14 cellular contexts compared by ENCODE assay signal in the genomic region with DNA sequence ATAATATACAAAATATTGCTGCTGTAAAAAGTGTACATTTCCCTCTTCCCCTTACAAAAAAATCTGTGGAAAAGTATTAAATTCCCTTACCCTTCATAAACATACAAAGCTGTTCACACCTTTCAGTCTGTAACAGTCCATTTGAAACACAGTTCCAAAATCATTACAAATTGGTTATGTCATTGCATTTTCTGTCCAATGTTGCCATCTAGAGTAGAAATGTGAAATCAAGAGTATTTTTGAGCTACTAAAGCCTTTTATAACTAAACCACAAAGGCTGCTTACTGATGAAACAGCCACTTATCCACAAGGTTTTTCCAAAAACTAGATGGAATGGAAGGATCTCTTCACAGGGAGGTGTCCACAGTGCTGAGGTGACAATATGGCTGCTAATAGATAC.
A peak's percentile ranks its signal among the peaks of the same experiment; 100 is the strongest.
DNase-seq lines count a peak whose midpoint lies in the region; ATAC-seq, FAIRE-seq and TF ChIP-seq lines count a peak whose summit lies in the region.
"Had no signal": no experiment of that assay in that cellular context is flagged by ENCODE, and none has a peak within 500 bp of the region (broad histone marks: within the 10 kb centered on the region; RNA-seq: fewer than 3 reads in every experiment).

No MANE protein-coding gene starts in this region.

- no peak for TF ChIP-seq POLR2A in gastroesophageal sphincter (IDR thresholded peaks at IDR 0.05)

- H3K9ac ChIP-seq in OCI-LY3 (ENCODE audit: low read length): no peak overlapping the region

- H3K4me1 ChIP-seq in OCI-LY3 (ENCODE audit: low read length) (no peaks in the 10 kb centered on the region), gastroesophageal sphincter (no peaks in the 10 kb centered on the region)
- H3K4me1 ChIP-seq: left lung had no signal

- peak; percentile 14 for FAIRE-seq in GM19239 (lab: Jason Lieb, UNC)
- FAIRE-seq: colon had no signal

- H3K27me3 ChIP-seq in OCI-LY3 (ENCODE audit: low read depth, low read length) (no peaks in the 10 kb centered on the region), gastroesophageal sphincter (no peaks in the 10 kb centered on the region)
- H3K27me3 ChIP-seq: left lung had no signal

- H3K79me2 ChIP-seq in OCI-LY3 (ENCODE audit: low read length): no peaks in the 10 kb centered on the region

- no peak overlapping the region for H2AFZ ChIP-seq in OCI-LY3 (ENCODE audit: low read depth, low read length)

- DNase-seq in ACHN: peak; percentile 17
- DNase-seq in GM19239 (ENCODE audit: insufficient read length, low spot score): no peak
- DNase-seq in globus pallidus (ENCODE audit: low spot score): peak; percentile 20
- no peak for DNase-seq in NCI-H146 treated with DMSO at 0.1 percent for 48 hours (lab: John Stamatoyannopoulos, UW; ENCODE audit: unreplicated experiment)
- DNase-seq in GOT3 (lab: John Stamatoyannopoulos, UW): no peak
- DNase-seq: activated CD4-positive, alpha-beta T cell treated with anti-CD3 and anti-CD28 coated beads, Interleukin-2, amount 50 U/mL, for 48 hours; activated naive CD4-positive, alpha-beta T cell treated with Interleukin-2 at 50 U/mL for 16 hours; left lung; NCI-H526 treated with DMSO at 0.1 percent for 48 hours had no signal

- H3K36me3 ChIP-seq in OCI-LY3 (replicated peaks; ENCODE audit: low read depth, low read length) (peaks cover 46% of the 10 kb centered on the region), gastroesophageal sphincter (peaks cover 10 to 81% of the 10 kb centered on the region in 2 donors)

- no peak overlapping the region for H3K4me2 ChIP-seq in OCI-LY3 (ENCODE audit: low read length)

- TF ChIP-seq CTCF in OCI-LY3 (IDR thresholded peaks at IDR 0.05; ENCODE audit: low read depth, low read length) (peak; percentile 15; the same call in 1 of the 2 replicates), gastroesophageal sphincter (IDR thresholded peaks at IDR 0.05) (no peak)

- ATAC-seq in GM19463 (IDR thresholded peaks at IDR 0.05; ENCODE audit: unreplicated experiment): no peak
- no peak for ATAC-seq in gastroesophageal sphincter
- ATAC-seq: left lung; stimulated activated effector memory CD8-positive, alpha-beta T cell treated with anti-CD3 and anti-CD28 coated beads, Interleukin-12 subunit alpha, Interleukin-12 subunit beta, amount 100 ng/mL, for 72 hours had no signal

- no peak for TF ChIP-seq EP300 in gastroesophageal sphincter (IDR thresholded peaks at IDR 0.05)

- H4K20me1 ChIP-seq in OCI-LY3 (ENCODE audit: insufficient read depth, low read length): no peaks in the 10 kb centered on the region

- H3K27ac ChIP-seq in OCI-LY3 (ENCODE audit: low read length) (no peak overlapping the region), gastroesophageal sphincter (no peak overlapping the region)
- H3K27ac ChIP-seq: left lung had no signal

- in situ Hi-C loops in ACHN (cut with HindIII; ENCODE audit: low pct_ligation_motif_present, low pct_unique_long_range_greater_than_20kb, low sequenced_read_pairs): no loop called here

- H3K4me3 ChIP-seq in OCI-LY3 (ENCODE audit: low read length) (no peak overlapping the region), gastroesophageal sphincter (no peak overlapping the region)
- H3K4me3 ChIP-seq: left lung had no signal

- H3K9me3 ChIP-seq in OCI-LY3 (ENCODE audit: insufficient read depth, low read length): no peaks in the 10 kb centered on the region
- H3K9me3 ChIP-seq in gastroesophageal sphincter: no peaks in the 10 kb centered on the region
- H3K9me3 ChIP-seq: left lung had no signal

Comparison
In these comparisons a context has a peak if more than half of its experiments do, and no peak if none do; other contexts are left out.
1. DNase-seq: peak in ACHN (single experiment) and globus pallidus (single experiment); none in GM19239 (single experiment), NCI-H146 treated with DMSO at 0.1 percent for 48 hours (single experiment) and GOT3 (single experiment).